Comparison of ENCODE assay signal across 15 cellular contexts in genomic region chr7:73742338-73742752, GRCh38. TPM values are rescaled to one million over a fixed set of nuclear protein-coding genes. Genes with fewer than 3 reads are reported as not detected.
DNase-seq lines count a peak whose midpoint lies in the region; TF ChIP-seq lines count a peak whose summit lies in the region.
"Had no signal": no experiment of that assay in that cellular context is flagged by ENCODE, and none has a peak within 500 bp of the region (broad histone marks: within the 10 kb centered on the region; RNA-seq: fewer than 3 reads in every experiment).

No MANE protein-coding gene starts in this region.

- 48 to 61% methylated on average over 7 of the region's 7 CpGs for WGBS in esophagus, 2 donors
- WGBS in neuronal stem cell (ENCODE audit: extremely low coverage in 2 of 2, insufficient read length in 2 of 2, insufficient replicate concordance in 1 of 2), 2 donors = no CpG with 5 or more reads among the region's 7 CpGs

- H3K4ac ChIP-seq in neuronal stem cell (ENCODE audit: low read length) = peak overlapping the region; percentile 81

- no peak overlapping the region for H3K4me3 ChIP-seq in esophagus (ENCODE audit: low read depth in 1 of 2, low read length in 2 of 2)
- no peak overlapping the region for H3K4me3 ChIP-seq in neuronal stem cell (ENCODE audit: low read length in 2 of 2)
- H3K4me3 ChIP-seq: uterus had no signal

- H2AFZ ChIP-seq in neuronal stem cell (ENCODE audit: low read length) = peak overlapping the region; percentile 57

- H3K18ac ChIP-seq in neuronal stem cell (ENCODE audit: low read length) = peak overlapping the region; percentile 98

- H3K23ac ChIP-seq in neuronal stem cell (ENCODE audit: low read depth, low read length, poor library complexity) = peak overlapping the region; percentile 81

- peak overlapping the region; percentile 100 for H2BK120ac ChIP-seq in neuronal stem cell (ENCODE audit: low read depth, low read length)

- H3K14ac ChIP-seq in neuronal stem cell (ENCODE audit: low read length) = peak overlapping the region; percentile 77

- H3K4me1 ChIP-seq in esophagus (ENCODE audit: control insufficient read depth in 2 of 2, insufficient read depth in 2 of 2, low read length in 1 of 2) = peaks cover 0 to 23% of the 10 kb centered on the region in 2 donors
- H3K4me1 ChIP-seq in neuronal stem cell (ENCODE audit: control insufficient read depth in 2 of 2, insufficient read depth in 1 of 2, low read depth in 1 of 2, low read length in 2 of 2) = peaks cover 24 to 29% of the 10 kb centered on the region in 2 donors

- POLR2A ChIA-PET in GM10248 (lab: Yijun Ruan, JAX) = no interaction called here

- CTCF ChIA-PET in GM10248 (lab: Yijun Ruan, JAX) = interaction anchor here (0.7 to 1.5 kb wide), 2 partner anchors 16 to 128 kb away, joined by 3 to 4 read pairs; no protein-coding TSS in a partner anchor

- H3K36me3 ChIP-seq in esophagus (ENCODE audit: control insufficient read depth in 2 of 2, insufficient read depth in 2 of 2, low read length in 1 of 2) = peaks cover 0 to 2% of the 10 kb centered on the region in 2 donors
- peaks cover 2 to 3% of the 10 kb centered on the region in 2 donors for H3K36me3 ChIP-seq in neuronal stem cell (replicated peaks in 1 of 2; ENCODE audit: control insufficient read depth in 2 of 2, insufficient read depth in 2 of 2, low read length in 2 of 2)
- H3K36me3 ChIP-seq: brain microvascular endothelial cell, uterus had no signal

- TF ChIP-seq CTCF in GM10248 (IDR thresholded peaks at IDR 0.05; ENCODE audit: control extremely low read depth, extremely low read depth, low read depth, missing control alignments) = no peak

- H3K79me1 ChIP-seq in neuronal stem cell (ENCODE audit: low read depth, low read length) = peaks cover 4% of the 10 kb centered on the region

- H2BK15ac ChIP-seq in neuronal stem cell (ENCODE audit: low read length) = peak overlapping the region; percentile 65

- peak overlapping the region; percentile 47 for H4K91ac ChIP-seq in neuronal stem cell (ENCODE audit: low read depth, low read length, poor library complexity)

- H2BK5ac ChIP-seq in neuronal stem cell (ENCODE audit: low read length) = peak overlapping the region; percentile 99

- peak; percentile 13 for DNase-seq in GM10248 (ENCODE audit: extremely low spot score)
- peak; percentile 93 for DNase-seq in NCI-H510A (lab: John Stamatoyannopoulos, UW)
- DNase-seq in neuronal stem cell (ENCODE audit: low spot score) = no peak
- no peak for DNase-seq in T1000 (lab: John Stamatoyannopoulos, UW)
- DNase-seq in A172 (ENCODE audit: low spot score) = no peak
- DNase-seq in activated CD4-positive, alpha-beta T cell treated with anti-CD3 and anti-CD28 coated beads, Interleukin-2, amount 50 U/mL, for 48 hours = no peak
- no peak for DNase-seq in GM03348 (ENCODE audit: low spot score)
- DNase-seq: brain microvascular endothelial cell; foreskin melanocyte; stimulated activated CD4-positive, alpha-beta T cell treated with anti-CD3 and anti-CD28 coated beads, Interleukin-4, amount 100 ng/mL, for 1 hour had no signal

- no peak overlapping the region for H3K9ac ChIP-seq in neuronal stem cell (ENCODE audit: low read depth, low read length, poor library complexity)

- peak overlapping the region; percentile 45 for H3K4me2 ChIP-seq in neuronal stem cell (ENCODE audit: insufficient read depth, low read length, poor library complexity, severe bottlenecking)

- peak overlapping the region; percentile 99 for H2BK12ac ChIP-seq in neuronal stem cell (ENCODE audit: low read length)

- H3K27me3 ChIP-seq in esophagus (ENCODE audit: control insufficient read depth in 1 of 2, insufficient read depth in 2 of 2, low read length in 2 of 2) (no peaks in the 10 kb centered on the region), neuronal stem cell (ENCODE audit: control insufficient read depth in 3 of 3, insufficient read depth in 3 of 3, low read depth in 1 of 3, low read length in 3 of 3) (no peaks in the 10 kb centered on the region)
- H3K27me3 ChIP-seq: brain microvascular endothelial cell, uterus had no signal

- peak overlapping the region; percentile 96 for H3K27ac ChIP-seq in esophagus (ENCODE audit: low read depth in 2 of 2, low read length in 1 of 2)
- H3K27ac ChIP-seq in neuronal stem cell (replicated peaks; ENCODE audit: low read length) = peak overlapping the region; percentile 77
- H3K27ac ChIP-seq: brain microvascular endothelial cell, HL-60, uterus had no signal

- H2AK5ac ChIP-seq in neuronal stem cell (ENCODE audit: low read depth, low read length) = peak overlapping the region; percentile 97

- H4K8ac ChIP-seq in neuronal stem cell (ENCODE audit: low read depth, low read length) = peak overlapping the region; percentile 32

- H3K9me3 ChIP-seq in esophagus (ENCODE audit: control insufficient read depth in 2 of 2, insufficient read depth in 1 of 2, low read depth in 1 of 2, low read length in 1 of 2) = no peaks in the 10 kb centered on the region
- no peaks in the 10 kb centered on the region for H3K9me3 ChIP-seq in neuronal stem cell (replicated peaks in 1 of 2; ENCODE audit: control insufficient read depth in 2 of 2, insufficient read depth in 1 of 2, low read depth in 1 of 2, low read length in 2 of 2)
- H3K9me3 ChIP-seq: uterus had no signal

RNA-seq across cellular contexts. Expression of gene ABHD11, which starts 3.7 kb away (rescaled TPM):
- polyA plus RNA-seq in esophagus = 10 to 100 TPM; 22.6 to 28.3 TPM
- polyA plus RNA-seq in neuronal stem cell (2013, experiment 1 of 2) = 17.1 TPM
- polyA plus RNA-seq in neuronal stem cell (2013, experiment 2 of 2) = 16.7 TPM
- total RNA-seq in A172 (2014; rRNA removed; shearing (Covaris generic)) = 35.9 and 46.9 TPM in 2 replicates

RNA-seq across cellular contexts. Expression of gene STX1A, which starts 22.9 kb away (rescaled TPM):
- 1 to 10 TPM; 1.6 to 2.4 TPM for polyA plus RNA-seq in esophagus
- polyA plus RNA-seq in neuronal stem cell (2013, experiment 1 of 2) = 20.3 TPM
- 17.6 TPM for polyA plus RNA-seq in neuronal stem cell (2013, experiment 2 of 2)
- 18.6 and 30.2 TPM in 2 replicates for total RNA-seq in A172 (2014; rRNA removed; shearing (Covaris generic))

RNA-seq across cellular contexts. Expression of gene CLDN3, which starts 27.7 kb away (rescaled TPM):
- polyA plus RNA-seq in esophagus = under 1 TPM; 0.14 to 0.26 TPM
- 13.8 TPM for polyA plus RNA-seq in neuronal stem cell (2013, experiment 1 of 2)
- polyA plus RNA-seq in neuronal stem cell (2013, experiment 2 of 2) = 13.7 TPM
- total RNA-seq in A172 (2014; rRNA removed; shearing (Covaris generic)) = not detected in 2 replicates
- total RNA-seq: H4, myocyte had no signal

RNA-seq across cellular contexts. Expression of gene BUD23, which starts 58.9 kb away (rescaled TPM):
- 10 to 100 TPM; 39.9 to 43.5 TPM for polyA plus RNA-seq in esophagus
- 69.9 TPM for polyA plus RNA-seq in neuronal stem cell (2013, experiment 1 of 2)
- 73.3 TPM for polyA plus RNA-seq in neuronal stem cell (2013, experiment 2 of 2)
- 129 and 138 TPM in 2 replicates for total RNA-seq in A172 (2014; rRNA removed; shearing (Covaris generic))

RNA-seq across cellular contexts. Expression of gene DNAJC30, which starts 59.1 kb away (rescaled TPM):
- polyA plus RNA-seq in esophagus = 1 to 10 TPM; 3.9 to 6.1 TPM
- 3.3 TPM for polyA plus RNA-seq in neuronal stem cell (2013, experiment 1 of 2)
- 3.4 TPM for polyA plus RNA-seq in neuronal stem cell (2013, experiment 2 of 2)
- total RNA-seq in A172 (2014; rRNA removed; shearing (Covaris generic)) = 1.4 and 2.5 TPM in 2 replicates

Comparison
In these comparisons a context has a peak if more than half of its experiments do, and no peak if none do; other contexts are left out.
1. DNase-seq: peak in GM10248 (single experiment) and NCI-H510A (single experiment); none in neuronal stem cell (single experiment), T1000 (single experiment), A172 (single experiment), activated CD4-positive, alpha-beta T cell treated with anti-CD3 and anti-CD28 coated beads, Interleukin-2, amount 50 U/mL, for 48 hours (0 of 2) and GM03348 (single experiment).